8 cellular contexts compared by ENCODE assay signal in genomic region chr12:64669270-64669842, GRCh38. TPM values are rescaled to one million over a fixed set of nuclear protein-coding genes. Genes with fewer than 3 reads are reported as not detected.
DNase-seq lines count a peak whose midpoint lies in the region; ATAC-seq and TF ChIP-seq lines count a peak whose summit lies in the region.

No MANE protein-coding gene starts in this region.

- H3K4me1 ChIP-seq in PC-9 (replicated peaks; ENCODE audit: insufficient read depth) (peaks cover 96% of the 10 kb centered on the region), mammary epithelial cell (ENCODE audit: insufficient read depth, low read length) (peaks cover 42% of the 10 kb centered on the region), mucosa of rectum (ENCODE audit: control insufficient read depth in 2 of 2, insufficient read depth in 2 of 2, low read length in 2 of 2) (peaks cover 68 to 77% of the 10 kb centered on the region in 2 donors)

- H3K4me3 ChIP-seq in PC-9: no peak overlapping the region
- H3K4me3 ChIP-seq in mammary epithelial cell (replicated peaks in 1 of 3; ENCODE audit: insufficient read depth in 1 of 3, low read depth in 2 of 3, low read length in 3 of 3): no peak overlapping the region
- peak overlapping the region; percentile 36 to 63 for H3K4me3 ChIP-seq in mucosa of rectum (ENCODE audit: low read length in 2 of 2)

- H3K4me2 ChIP-seq in PC-9 (peak overlapping the region; percentile 66), mammary epithelial cell (ENCODE audit: insufficient read depth, low read depth, low read length) (peak overlapping the region; percentile 70)

- in situ Hi-C loops in mammary epithelial cell (cut with MboI; ENCODE audit: low sequenced_read_pairs in 2 of 2): no loop called here

- peak; percentile 44 for DNase-seq in activated naive CD4-positive, alpha-beta T cell treated with Interleukin-2 at 50 U/mL for 16 hours
- no peak for DNase-seq in activated naive CD4-positive, alpha-beta T cell treated with anti-CD3 and anti-CD28 coated beads, Interleukin-2, amount 50 U/mL, for 16 hours
- DNase-seq in PC-9 (peak in 1 of 2 experiments; percentile 58), mammary epithelial cell (peak; percentile 17), D341Med (ENCODE audit: low spot score) (no peak), HCEC 1CT (no peak)

- no TSS peak for BruUV-seq in PC-9 (replicated peaks; lab: Mats Ljungman, UMichigan)
- no TSS peak for BruUV-seq in mammary epithelial cell (replicated peaks; lab: Mats Ljungman, UMichigan)

- H3K9me3 ChIP-seq in PC-9 (ENCODE audit: insufficient read depth, low read depth): no peaks in the 10 kb centered on the region
- no peaks in the 10 kb centered on the region for H3K9me3 ChIP-seq in mammary epithelial cell (replicated peaks; ENCODE audit: insufficient read depth, low read length)
- H3K9me3 ChIP-seq in mucosa of rectum (ENCODE audit: control insufficient read depth in 2 of 2, low read length in 2 of 2): no peaks in the 10 kb centered on the region

- H3K27ac ChIP-seq in PC-9: peak overlapping the region; percentile 87
- H3K27ac ChIP-seq in mammary epithelial cell (ENCODE audit: insufficient read depth, low read depth, low read length): peak overlapping the region; percentile 29
- peak overlapping the region; percentile 79 to 92 for H3K27ac ChIP-seq in mucosa of rectum (ENCODE audit: low read depth in 2 of 2, low read length in 2 of 2)

- peak; percentile 72 for ATAC-seq in HG02943 (IDR thresholded peaks at IDR 0.05; ENCODE audit: low read depth, unreplicated experiment)

- H3K36me3 ChIP-seq in PC-9 (ENCODE audit: low read depth) (no peaks in the 10 kb centered on the region), mammary epithelial cell (ENCODE audit: insufficient read depth, low read length) (no peaks in the 10 kb centered on the region), mucosa of rectum (ENCODE audit: control insufficient read depth in 2 of 2, insufficient read depth in 2 of 2, low read length in 2 of 2) (no peaks in the 10 kb centered on the region)

- POLR2A ChIA-PET in PC-9 (lab: Charles Lee; ENCODE audit: unreplicated experiment): interaction anchor here (0.5 kb wide), 1 partner anchor 31 kb away, joined by 6 read pairs; no protein-coding TSS in a partner anchor

- intact Hi-C loops in PC-9 (cut with micrococcal nuclease; ENCODE audit: unreplicated experiment) (no loop called here), mammary epithelial cell (cut with micrococcal nuclease) (no loop called here)

- no peak for TF ChIP-seq CTCF in PC-9 (conservative IDR thresholded peaks at IDR 0.05)
- no peak for TF ChIP-seq CTCF in mammary epithelial cell (conservative IDR thresholded peaks at IDR 0.05 in 1 of 2, IDR thresholded peaks at IDR 0.05 in 1 of 2; ENCODE audit: extremely low read depth in 1 of 2, insufficient read depth in 1 of 2, low read depth in 1 of 2, low read length in 2 of 2)

- CTCF ChIA-PET in PC-9 (lab: Charles Lee): no interaction called here
- CTCF ChIA-PET in mammary epithelial cell (lab: Charles Lee; ENCODE audit: low non-redundant PET): no interaction called here

- dilution Hi-C loops in mammary epithelial cell (cut with HindIII; ENCODE audit: low sequenced_read_pairs): no loop called here

- no peaks in the 10 kb centered on the region for H3K27me3 ChIP-seq in PC-9 (ENCODE audit: insufficient read depth, low read depth)
- H3K27me3 ChIP-seq in mammary epithelial cell (ENCODE audit: insufficient read depth, low read length): no peaks in the 10 kb centered on the region
- H3K27me3 ChIP-seq in mucosa of rectum (ENCODE audit: control insufficient read depth in 2 of 2, insufficient read depth in 2 of 2, low read length in 2 of 2): no peaks in the 10 kb centered on the region

- 45% methylated on average over 10 of the region's 10 CpGs for WGBS in mammary epithelial cell (ENCODE audit: low coverage, missing lambda C conversion rate)

- no peak overlapping the region for H2AFZ ChIP-seq in PC-9
- peak overlapping the region; percentile 29 for H2AFZ ChIP-seq in mammary epithelial cell (ENCODE audit: low read depth, low read length)

- no peaks in the 10 kb centered on the region; the same call in 1 of the 2 replicates for H3K9me2 ChIP-seq in PC-9 (ENCODE audit: insufficient read depth)

- H4K20me1 ChIP-seq in PC-9 (ENCODE audit: insufficient read depth) (no peaks in the 10 kb centered on the region), mammary epithelial cell (ENCODE audit: insufficient read depth, low read length) (no peaks in the 10 kb centered on the region)

- H3K9ac ChIP-seq in mammary epithelial cell (ENCODE audit: insufficient read depth, low read length) (peak overlapping the region; percentile 8), mucosa of rectum (ENCODE audit: low read depth in 1 of 2, low read length in 2 of 2) (peak overlapping the region; percentile 10 to 57)

- peaks cover 59% of the 10 kb centered on the region for H3F3A ChIP-seq in PC-9 (ENCODE audit: insufficient read depth, low read depth)

- peaks cover 91% of the 10 kb centered on the region for H3K79me2 ChIP-seq in PC-9 (ENCODE audit: low read depth)
- H3K79me2 ChIP-seq in mammary epithelial cell (ENCODE audit: insufficient read depth, low read length): peaks cover 81% of the 10 kb centered on the region

RNA-seq across cellular contexts. Expression of gene RASSF3, which starts 59.1 kb away (rescaled TPM):
- total RNA-seq in PC-9 (2021) (32.4 and 38.9 TPM in 2 replicates), mammary epithelial cell (10 to 100 TPM; 23.0 to 24.3 TPM)
- 14.0 TPM for polyA plus RNA-seq in mammary epithelial cell
- 10.4 TPM for polyA minus RNA-seq in mammary epithelial cell

Comparison
In these comparisons a context has a peak if more than half of its experiments do, and no peak if none do; other contexts are left out.
1. DNase-seq: peak in activated naive CD4-positive, alpha-beta T cell treated with Interleukin-2 at 50 U/mL for 16 hours (single experiment) and mammary epithelial cell (single experiment); none in activated naive CD4-positive, alpha-beta T cell treated with anti-CD3 and anti-CD28 coated beads, Interleukin-2, amount 50 U/mL, for 16 hours (single experiment), D341Med (single experiment) and HCEC 1CT (single experiment).
2. H3K27ac ChIP-seq: peak in every context shown above with its lines; median percentile 87 in PC-9; 86 in mucosa of rectum; 29 in mammary epithelial cell.
3. H3K4me3 ChIP-seq: peak in mucosa of rectum (2 of 2); none in PC-9 (single experiment) and mammary epithelial cell (0 of 3).